Comparison of ENCODE assay signal across 9 cellular contexts in the genomic region with DNA sequence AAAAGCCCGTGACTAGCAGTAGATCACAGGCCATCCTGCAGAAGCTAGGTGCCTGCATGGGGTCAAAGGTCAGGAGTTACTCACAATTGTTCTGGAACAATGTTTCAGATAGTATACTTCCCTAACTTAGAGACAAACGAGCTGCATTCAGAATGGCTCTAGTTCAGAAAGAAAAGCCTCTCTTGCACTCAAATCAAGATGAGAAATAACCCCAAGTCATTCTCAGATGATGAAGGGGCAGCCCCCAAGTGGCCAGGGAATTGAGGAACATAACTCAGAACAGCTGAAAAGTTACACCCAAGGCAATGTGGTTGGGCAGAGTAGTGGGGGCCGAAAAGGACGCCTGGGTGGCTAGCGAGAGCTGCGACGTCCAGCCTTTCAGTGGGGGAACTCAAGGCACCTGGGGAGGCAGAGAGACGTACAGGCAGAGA. TPM values are rescaled to one million over a fixed set of nuclear protein-coding genes. Genes with fewer than 3 reads are reported as not detected.
DNase-seq lines count a peak whose midpoint lies in the region; ATAC-seq and TF ChIP-seq lines count a peak whose summit lies in the region.
"Had no signal": no experiment of that assay in that cellular context is flagged by ENCODE, and none has a peak within 500 bp of the region (broad histone marks: within the 10 kb centered on the region; RNA-seq: fewer than 3 reads in every experiment).

No MANE protein-coding gene starts in this region.

- intact Hi-C loops in Right ventricle myocardium superior (cut with DNase I): no loop called here
- intact Hi-C loops in stomach (cut with DNase I; ENCODE audit: low total_unique reads): no loop called here
- intact Hi-C loops in sigmoid colon (cut with DNase I): no loop called here

- no peak for DNase-seq in cardiac muscle cell (ENCODE audit: low read depth in 1 of 2, low spot score in 1 of 2)
- DNase-seq in Right ventricle myocardium superior: no peak
- DNase-seq in caudate nucleus (lab: John Stamatoyannopoulos, UW): no peak
- no peak for DNase-seq in stomach
- no peak for DNase-seq in cortex of kidney (lab: John Stamatoyannopoulos, UW)
- DNase-seq in HK-2 (ENCODE audit: unreplicated experiment): no peak
- no peak for DNase-seq in sigmoid colon
- DNase-seq: COR-L47 had no signal

- H3K4me3 ChIP-seq in cardiac muscle cell (no peak overlapping the region), stomach (no peak overlapping the region), sigmoid colon (no peak overlapping the region)

- H3K27ac ChIP-seq in cardiac muscle cell (peak overlapping the region; percentile 80), caudate nucleus (ENCODE audit: low read depth, low read length) (peak overlapping the region; percentile 50), stomach (peak overlapping the region in 3 of 5 donors; percentile 5 to 68 (median 42)), sigmoid colon (no peak overlapping the region)

- ATAC-seq in Right ventricle myocardium superior (ENCODE audit: poor library complexity) (no peak), HG03045 (IDR thresholded peaks at IDR 0.05; ENCODE audit: unreplicated experiment) (peak; percentile 72)

- no peak for TF ChIP-seq EP300 in stomach (IDR thresholded peaks at IDR 0.05)
- no peak for TF ChIP-seq EP300 in sigmoid colon (IDR thresholded peaks at IDR 0.05)

- H3K4me1 ChIP-seq in cardiac muscle cell (ENCODE audit: low read depth) (peaks cover 64% of the 10 kb centered on the region), stomach (peaks cover 29 to 90% (median 58%) of the 10 kb centered on the region in 4 donors), sigmoid colon (peaks cover 0 to 33% (median 22%) of the 10 kb centered on the region in 4 donors)

- 72 to 79% (median 73%) methylated on average over 8 of the region's 8 CpGs for WGBS in stomach, 5 donors
- 58 to 73% methylated on average over 8 of the region's 8 CpGs for WGBS in sigmoid colon, 2 donors

- H3K36me3 ChIP-seq in cardiac muscle cell: no peaks in the 10 kb centered on the region
- peaks cover 0 to 6% (median 0%) of the 10 kb centered on the region in 4 donors for H3K36me3 ChIP-seq in stomach
- no peaks in the 10 kb centered on the region for H3K36me3 ChIP-seq in sigmoid colon

- H3K27me3 ChIP-seq in cardiac muscle cell: no peaks in the 10 kb centered on the region
- no peaks in the 10 kb centered on the region for H3K27me3 ChIP-seq in stomach
- H3K27me3 ChIP-seq in sigmoid colon: no peaks in the 10 kb centered on the region

- no peak for TF ChIP-seq POLR2A in stomach (IDR thresholded peaks at IDR 0.05)
- TF ChIP-seq POLR2A in sigmoid colon (IDR thresholded peaks at IDR 0.05): no peak

- H3K9me3 ChIP-seq in cardiac muscle cell (ENCODE audit: low read depth) (no peaks in the 10 kb centered on the region), stomach (no peaks in the 10 kb centered on the region), sigmoid colon (no peaks in the 10 kb centered on the region)

- TF ChIP-seq CTCF in cardiac muscle cell (IDR thresholded peaks at IDR 0.05; ENCODE audit: low read depth, low read length) (no peak), stomach (IDR thresholded peaks at IDR 0.05) (no peak), sigmoid colon (IDR thresholded peaks at IDR 0.05) (no peak)

RNA-seq across cellular contexts. Expression of a gene that starts 27.8 kb away (rescaled TPM):
- total RNA-seq in cardiac muscle cell (90.5 and 95.7 TPM in 2 replicates), Right ventricle myocardium superior (40.6 TPM), stomach (100 to 1,000 TPM in 2 of 5 donors, 10 to 100 TPM in 2, 1 to 10 TPM in 1; 8.4 to 146 (median 81.7) TPM), sigmoid colon (10 to 100 TPM; 56.9 to 81.4 (median 67.9) TPM)
- polyA plus RNA-seq in cardiac muscle cell (87.0 and 104 TPM in 2 replicates), stomach (10 to 100 TPM; 15.8 to 22.7 (median 18.0) TPM), sigmoid colon (10 to 100 TPM in 2 of 3 donors, 1 to 10 TPM in 1; 2.3 to 43.9 (median 35.4) TPM)

Comparison
In these comparisons a context has a peak if more than half of its experiments do, and no peak if none do; other contexts are left out.
1. H3K27ac ChIP-seq: peak in cardiac muscle cell (single experiment), caudate nucleus (single experiment) and stomach (3 of 5); none in sigmoid colon (0 of 4).